ENCODE assay signal across 1 cellular context in the genomic region with DNA sequence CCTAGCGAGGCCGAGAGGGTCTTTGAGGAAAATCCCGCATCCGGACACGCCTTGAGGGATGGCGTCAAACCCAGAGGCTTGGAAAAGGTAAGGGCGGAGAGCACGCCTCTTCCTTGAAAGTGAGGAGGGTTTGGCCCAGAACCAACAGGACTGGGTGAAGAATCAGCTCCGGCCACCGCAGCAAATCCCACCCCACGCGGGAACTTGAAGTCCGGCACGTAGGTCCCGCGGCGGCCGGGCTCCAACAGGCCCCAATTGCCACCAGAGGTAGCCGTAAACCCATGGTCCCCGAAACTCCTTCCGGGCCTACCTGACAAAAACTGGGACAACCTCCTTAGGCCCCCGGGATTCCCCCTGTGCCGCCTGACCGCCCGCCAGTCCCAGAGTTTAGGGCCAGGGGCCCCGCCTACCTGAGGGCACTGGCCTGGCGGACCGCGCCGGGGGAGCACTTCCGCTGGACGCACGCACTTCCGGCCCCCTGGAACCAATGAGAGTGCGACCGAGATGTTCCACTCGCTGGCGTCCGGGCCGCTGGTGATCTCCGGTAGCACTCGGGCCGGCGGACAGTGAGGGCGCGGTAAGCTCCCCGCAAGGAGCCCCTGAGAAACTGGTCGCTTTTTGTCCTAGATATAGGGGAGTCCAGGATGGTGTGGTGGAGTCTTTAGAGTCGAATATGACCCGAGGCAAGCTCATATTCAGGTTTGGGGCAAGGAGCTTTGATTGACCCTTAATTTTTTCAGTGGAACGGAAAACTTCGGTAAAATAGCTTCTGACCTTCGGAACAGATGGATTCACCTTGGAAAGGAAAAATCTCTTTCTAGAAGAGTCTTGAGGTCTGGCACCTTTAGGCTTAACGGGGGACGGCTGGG.
A peak's percentile ranks its signal among the peaks of the same experiment; 100 is the strongest.
TF ChIP-seq lines count a peak whose summit lies in the region.

Gene LZIC, minus strand, starts transcription at position 453 of the 869 bp plus-strand sequence. CDS start 6,772 bp downstream, outside the sequence.
Gene NMNAT1, plus strand, starts transcription at position 537 of the 869 bp plus-strand sequence. CDS start 28,599 bp downstream, outside the sequence.

TF ChIP-seq in HepG2, 621 proteins besides CTCF, POLR2A, EP300 and RAD21 (continued from another document and continues in another):
- TF ChIP-seq ZBTB40 (IDR thresholded peaks at IDR 0.05) = peak; percentile 98
- peak; percentile 78 for TF ChIP-seq ZBTB40 (CRISPR knock-in tag; IDR thresholded peaks at IDR 0.05)
- TF ChIP-seq, protein P1, sequence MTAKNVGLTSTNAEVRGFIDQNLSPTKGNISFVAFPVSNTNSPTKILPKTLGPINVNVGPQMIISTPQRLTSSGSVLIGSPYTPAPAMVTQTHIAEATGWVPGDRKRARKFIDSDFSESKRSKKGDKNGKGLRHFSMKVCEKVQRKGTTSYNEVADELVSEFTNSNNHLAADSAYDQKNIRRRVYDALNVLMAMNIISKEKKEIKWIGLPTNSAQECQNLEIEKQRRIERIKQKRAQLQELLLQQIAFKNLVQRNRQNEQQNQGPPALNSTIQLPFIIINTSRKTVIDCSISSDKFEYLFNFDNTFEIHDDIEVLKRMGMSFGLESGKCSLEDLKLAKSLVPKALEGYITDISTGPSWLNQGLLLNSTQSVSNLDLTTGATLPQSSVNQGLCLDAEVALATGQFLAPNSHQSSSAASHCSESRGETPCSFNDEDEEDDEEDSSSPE (CRISPR knock-in tag; IDR thresholded peaks at IDR 0.05) = peak; percentile 84
- peak; percentile 87 for TF ChIP-seq ZNF878 (CRISPR knock-in tag; IDR thresholded peaks at IDR 0.05)
- peak; percentile 95 for TF ChIP-seq ZGPAT (CRISPR knock-in tag; IDR thresholded peaks at IDR 0.05)
- peak; percentile 54; the same call in 1 of the 2 replicates for TF ChIP-seq JUN (CRISPR knock-in tag; IDR thresholded peaks at IDR 0.05)
- TF ChIP-seq ZNF776 (CRISPR knock-in tag; IDR thresholded peaks at IDR 0.05) = peak; percentile 48; the same call in 1 of the 2 replicates
- no peak; the same call in 1 of the 2 replicates for TF ChIP-seq ZBTB10 (CRISPR knock-in tag; IDR thresholded peaks at IDR 0.05; ENCODE audit: borderline replicate concordance)
- peak; percentile 94 for TF ChIP-seq SIN3B (IDR thresholded peaks at IDR 0.05; ENCODE audit: low read length)
- TF ChIP-seq HNRNPK (IDR thresholded peaks at IDR 0.05; ENCODE audit: low read depth, low read length, poor library complexity, severe bottlenecking) = no peak
- TF ChIP-seq ZBTB25 (CRISPR knock-in tag; IDR thresholded peaks at IDR 0.05) = peak; percentile 94
- TF ChIP-seq RORA (CRISPR knock-in tag; IDR thresholded peaks at IDR 0.05) = no peak
- peak; percentile 53; the same call in 1 of the 2 replicates for TF ChIP-seq ARNT2 (CRISPR knock-in tag; IDR thresholded peaks at IDR 0.05; ENCODE audit: low read depth)
- TF ChIP-seq CREM (IDR thresholded peaks at IDR 0.05) = peak; percentile 76
- no peak for TF ChIP-seq CREM (CRISPR knock-in tag; IDR thresholded peaks at IDR 0.05)
- TF ChIP-seq, protein P2, sequence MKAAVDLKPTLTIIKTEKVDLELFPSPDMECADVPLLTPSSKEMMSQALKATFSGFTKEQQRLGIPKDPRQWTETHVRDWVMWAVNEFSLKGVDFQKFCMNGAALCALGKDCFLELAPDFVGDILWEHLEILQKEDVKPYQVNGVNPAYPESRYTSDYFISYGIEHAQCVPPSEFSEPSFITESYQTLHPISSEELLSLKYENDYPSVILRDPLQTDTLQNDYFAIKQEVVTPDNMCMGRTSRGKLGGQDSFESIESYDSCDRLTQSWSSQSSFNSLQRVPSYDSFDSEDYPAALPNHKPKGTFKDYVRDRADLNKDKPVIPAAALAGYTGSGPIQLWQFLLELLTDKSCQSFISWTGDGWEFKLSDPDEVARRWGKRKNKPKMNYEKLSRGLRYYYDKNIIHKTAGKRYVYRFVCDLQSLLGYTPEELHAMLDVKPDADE (CRISPR knock-in tag; IDR thresholded peaks at IDR 0.05) = 0 out of 2 replicates have a peak, but pooled peaks have one; percentile 36
- peak; percentile 81 for TF ChIP-seq ZNF407 (CRISPR knock-in tag; IDR thresholded peaks at IDR 0.05; ENCODE audit: not compliant biosample characterization)
- no peak for TF ChIP-seq NCOA1 (CRISPR knock-in tag; IDR thresholded peaks at IDR 0.05)
- TF ChIP-seq NFE2L2 (IDR thresholded peaks at IDR 0.05; ENCODE audit: low read length) = peak; percentile 31; the same call in 1 of the 2 replicates
